Comparison of ENCODE assay signal across 1 cellular context in the genomic region with DNA sequence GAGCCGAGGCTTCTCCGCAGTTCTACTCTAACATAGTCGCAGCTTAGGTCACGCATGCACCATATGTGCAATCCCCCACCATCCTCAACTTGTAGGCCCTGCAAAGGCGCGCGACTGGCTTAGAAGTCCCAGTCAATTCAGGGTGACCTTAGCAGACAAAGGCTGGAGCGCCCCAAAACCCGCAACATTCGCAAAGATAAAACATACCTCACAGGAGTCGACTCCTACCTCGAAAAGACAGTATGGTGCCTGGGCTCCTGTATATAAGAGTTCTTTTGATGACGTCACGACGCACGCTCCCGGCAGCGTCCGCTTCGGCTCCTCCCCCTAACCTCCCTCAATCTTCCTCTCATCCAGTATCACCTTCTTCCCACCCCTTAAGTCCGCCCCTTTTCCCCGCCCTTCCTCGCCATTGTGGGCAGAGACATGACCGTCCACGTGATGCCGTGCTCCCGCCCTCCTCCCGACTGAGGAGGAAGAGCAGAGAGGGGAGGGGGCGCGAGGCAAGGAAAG.
A peak's percentile ranks its signal among the peaks of the same experiment; 100 is the strongest.
TF ChIP-seq lines count a peak whose summit lies in the region.

A gene (minus strand): TSS at position 237 of the 513 bp plus-strand sequence.

TF ChIP-seq in HepG2, 621 proteins besides CTCF, POLR2A, EP300 and RAD21 (continued from another document and continues in another):
- TF ChIP-seq, protein P1, sequence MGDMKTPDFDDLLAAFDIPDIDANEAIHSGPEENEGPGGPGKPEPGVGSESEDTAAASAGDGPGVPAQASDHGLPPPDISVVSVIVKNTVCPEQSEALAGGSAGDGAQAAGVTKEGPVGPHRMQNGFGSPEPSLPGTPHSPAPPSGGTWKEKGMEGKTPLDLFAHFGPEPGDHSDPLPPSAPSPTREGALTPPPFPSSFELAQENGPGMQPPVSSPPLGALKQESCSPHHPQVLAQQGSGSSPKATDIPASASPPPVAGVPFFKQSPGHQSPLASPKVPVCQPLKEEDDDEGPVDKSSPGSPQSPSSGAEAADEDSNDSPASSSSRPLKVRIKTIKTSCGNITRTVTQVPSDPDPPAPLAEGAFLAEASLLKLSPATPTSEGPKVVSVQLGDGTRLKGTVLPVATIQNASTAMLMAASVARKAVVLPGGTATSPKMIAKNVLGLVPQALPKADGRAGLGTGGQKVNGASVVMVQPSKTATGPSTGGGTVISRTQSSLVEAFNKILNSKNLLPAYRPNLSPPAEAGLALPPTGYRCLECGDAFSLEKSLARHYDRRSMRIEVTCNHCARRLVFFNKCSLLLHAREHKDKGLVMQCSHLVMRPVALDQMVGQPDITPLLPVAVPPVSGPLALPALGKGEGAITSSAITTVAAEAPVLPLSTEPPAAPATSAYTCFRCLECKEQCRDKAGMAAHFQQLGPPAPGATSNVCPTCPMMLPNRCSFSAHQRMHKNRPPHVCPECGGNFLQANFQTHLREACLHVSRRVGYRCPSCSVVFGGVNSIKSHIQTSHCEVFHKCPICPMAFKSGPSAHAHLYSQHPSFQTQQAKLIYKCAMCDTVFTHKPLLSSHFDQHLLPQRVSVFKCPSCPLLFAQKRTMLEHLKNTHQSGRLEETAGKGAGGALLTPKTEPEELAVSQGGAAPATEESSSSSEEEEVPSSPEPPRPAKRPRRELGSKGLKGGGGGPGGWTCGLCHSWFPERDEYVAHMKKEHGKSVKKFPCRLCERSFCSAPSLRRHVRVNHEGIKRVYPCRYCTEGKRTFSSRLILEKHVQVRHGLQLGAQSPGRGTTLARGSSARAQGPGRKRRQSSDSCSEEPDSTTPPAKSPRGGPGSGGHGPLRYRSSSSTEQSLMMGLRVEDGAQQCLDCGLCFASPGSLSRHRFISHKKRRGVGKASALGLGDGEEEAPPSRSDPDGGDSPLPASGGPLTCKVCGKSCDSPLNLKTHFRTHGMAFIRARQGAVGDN (CRISPR knock-in tag; IDR thresholded peaks at IDR 0.05): peak; percentile 12; the same call in 1 of the 2 replicates
- TF ChIP-seq RXRA (CRISPR knock-in tag; IDR thresholded peaks at IDR 0.05) (no peak), HOXA7 (CRISPR knock-in tag; IDR thresholded peaks at IDR 0.05) (no peak), TOPORS (CRISPR knock-in tag; IDR thresholded peaks at IDR 0.05) (0 out of 2 replicates have a peak, but pooled peaks have one; percentile 17), TP53 (CRISPR knock-in tag; conservative IDR thresholded peaks at IDR 0.05) (0 out of 2 replicates have a peak, but pooled peaks have one; percentile 44), KLF6 (CRISPR knock-in tag; IDR thresholded peaks at IDR 0.05) (peak; percentile 51; the same call in 1 of the 2 replicates), HNF4A (CRISPR knock-in tag; IDR thresholded peaks at IDR 0.05) (no peak), SP1 (IDR thresholded peaks at IDR 0.05) (no peak), SP1 (CRISPR knock-in tag; IDR thresholded peaks at IDR 0.05) (peak; percentile 85), TBL1XR1 (IDR thresholded peaks at IDR 0.05; ENCODE audit: borderline replicate concordance, low read length, partially characterized antibody) (peak; percentile 53), ZNF17 (CRISPR knock-in tag; IDR thresholded peaks at IDR 0.05) (no peak), CENPT (CRISPR knock-in tag; IDR thresholded peaks at IDR 0.05; ENCODE audit: low read depth) (0 out of 2 replicates have a peak, but pooled peaks have one; percentile 2), YEATS4 (CRISPR knock-in tag; IDR thresholded peaks at IDR 0.05; ENCODE audit: borderline replicate concordance) (peak; percentile 67), SIN3A (IDR thresholded peaks at IDR 0.05; ENCODE audit: borderline replicate concordance, low read depth, low read length) (peak; percentile 85; the same call in 1 of the 2 replicates), ZNF558 (CRISPR knock-in tag; IDR thresholded peaks at IDR 0.05; ENCODE audit: borderline replicate concordance) (0 out of 2 replicates have a peak, but pooled peaks have one; percentile 71), SP5 (CRISPR knock-in tag; IDR thresholded peaks at IDR 0.05; ENCODE audit: borderline replicate concordance, low read depth) (peak; percentile 85), HOXA9 (CRISPR knock-in tag; IDR thresholded peaks at IDR 0.05; ENCODE audit: borderline replicate concordance) (0 out of 2 replicates have a peak, but pooled peaks have one; percentile 59), RCOR2 (CRISPR knock-in tag; IDR thresholded peaks at IDR 0.05) (no peak), KDM5A (IDR thresholded peaks at IDR 0.05; ENCODE audit: borderline replicate concordance, low read length) (no peak), MAZ (IDR thresholded peaks at IDR 0.05; ENCODE audit: borderline replicate concordance, low read depth, low read length) (peak; percentile 89; the same call in 1 of the 2 replicates), MAZ (CRISPR knock-in tag; IDR thresholded peaks at IDR 0.05; ENCODE audit: low read depth) (no peak), ZNF24 (IDR thresholded peaks at IDR 0.05) (0 out of 2 replicates have a peak, but pooled peaks have one; percentile 50), MEIS2 (CRISPR knock-in tag; IDR thresholded peaks at IDR 0.05) (no peak), NONO (IDR thresholded peaks at IDR 0.05) (no peak), NONO (CRISPR knock-in tag; conservative IDR thresholded peaks at IDR 0.05) (peak; percentile 65; the same call in 1 of the 2 replicates), TAF15 (IDR thresholded peaks at IDR 0.05; ENCODE audit: low read depth, low read length, poor library complexity, severe bottlenecking) (no peak), CREM (IDR thresholded peaks at IDR 0.05) (peak; percentile 95), CREM (CRISPR knock-in tag; IDR thresholded peaks at IDR 0.05) (0 out of 2 replicates have a peak, but pooled peaks have one; percentile 22), STAT5B (CRISPR knock-in tag; IDR thresholded peaks at IDR 0.05) (peak; percentile 68; the same call in 1 of the 2 replicates), ZNF749 (CRISPR knock-in tag; IDR thresholded peaks at IDR 0.05; ENCODE audit: borderline replicate concordance) (peak; percentile 65; the same call in 1 of the 2 replicates), ISX (CRISPR knock-in tag; conservative IDR thresholded peaks at IDR 0.05) (no peak), NKX3-1 (CRISPR knock-in tag; IDR thresholded peaks at IDR 0.05) (0 out of 2 replicates have a peak, but pooled peaks have one; percentile 79), ZNF383 (CRISPR knock-in tag; IDR thresholded peaks at IDR 0.05; ENCODE audit: borderline replicate concordance) (peak; percentile 87; the same call in 1 of the 2 replicates), POLR2G (IDR thresholded peaks at IDR 0.05; ENCODE audit: low read depth, low read length) (peak; percentile 100)
- TF ChIP-seq, protein P2, sequence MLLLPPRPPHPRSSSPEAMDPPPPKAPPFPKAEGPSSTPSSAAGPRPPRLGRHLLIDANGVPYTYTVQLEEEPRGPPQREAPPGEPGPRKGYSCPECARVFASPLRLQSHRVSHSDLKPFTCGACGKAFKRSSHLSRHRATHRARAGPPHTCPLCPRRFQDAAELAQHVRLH (CRISPR knock-in tag; IDR thresholded peaks at IDR 0.05; ENCODE audit: borderline replicate concordance, low read depth): peak; percentile 68; the same call in 1 of the 2 replicates
- TF ChIP-seq, protein P3, sequence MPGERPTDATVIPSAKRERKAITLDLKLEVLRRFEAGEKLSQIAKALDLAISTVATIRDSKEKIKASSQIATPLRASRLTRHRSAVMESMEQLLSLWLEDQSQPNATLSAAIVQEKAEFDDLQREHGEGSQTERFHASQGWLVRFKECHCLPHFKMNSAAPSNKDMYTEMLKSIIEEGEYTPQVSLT (CRISPR knock-in tag; IDR thresholded peaks at IDR 0.05; ENCODE audit: borderline replicate concordance, low read depth): no peak
- TF ChIP-seq, protein P4, sequence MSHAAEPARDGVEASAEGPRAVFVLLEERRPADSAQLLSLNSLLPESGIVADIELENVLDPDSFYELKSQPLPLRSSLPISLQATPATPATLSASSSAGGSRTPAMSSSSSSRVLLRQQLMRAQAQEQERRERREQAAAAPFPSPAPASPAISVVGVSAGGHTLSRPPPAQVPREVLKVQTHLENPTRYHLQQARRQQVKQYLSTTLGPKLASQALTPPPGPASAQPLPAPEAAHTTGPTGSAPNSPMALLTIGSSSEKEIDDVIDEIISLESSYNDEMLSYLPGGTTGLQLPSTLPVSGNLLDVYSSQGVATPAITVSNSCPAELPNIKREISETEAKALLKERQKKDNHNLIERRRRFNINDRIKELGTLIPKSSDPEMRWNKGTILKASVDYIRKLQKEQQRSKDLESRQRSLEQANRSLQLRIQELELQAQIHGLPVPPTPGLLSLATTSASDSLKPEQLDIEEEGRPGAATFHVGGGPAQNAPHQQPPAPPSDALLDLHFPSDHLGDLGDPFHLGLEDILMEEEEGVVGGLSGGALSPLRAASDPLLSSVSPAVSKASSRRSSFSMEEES (CRISPR knock-in tag; IDR thresholded peaks at IDR 0.05): peak; percentile 84
- TF ChIP-seq, protein P5, sequence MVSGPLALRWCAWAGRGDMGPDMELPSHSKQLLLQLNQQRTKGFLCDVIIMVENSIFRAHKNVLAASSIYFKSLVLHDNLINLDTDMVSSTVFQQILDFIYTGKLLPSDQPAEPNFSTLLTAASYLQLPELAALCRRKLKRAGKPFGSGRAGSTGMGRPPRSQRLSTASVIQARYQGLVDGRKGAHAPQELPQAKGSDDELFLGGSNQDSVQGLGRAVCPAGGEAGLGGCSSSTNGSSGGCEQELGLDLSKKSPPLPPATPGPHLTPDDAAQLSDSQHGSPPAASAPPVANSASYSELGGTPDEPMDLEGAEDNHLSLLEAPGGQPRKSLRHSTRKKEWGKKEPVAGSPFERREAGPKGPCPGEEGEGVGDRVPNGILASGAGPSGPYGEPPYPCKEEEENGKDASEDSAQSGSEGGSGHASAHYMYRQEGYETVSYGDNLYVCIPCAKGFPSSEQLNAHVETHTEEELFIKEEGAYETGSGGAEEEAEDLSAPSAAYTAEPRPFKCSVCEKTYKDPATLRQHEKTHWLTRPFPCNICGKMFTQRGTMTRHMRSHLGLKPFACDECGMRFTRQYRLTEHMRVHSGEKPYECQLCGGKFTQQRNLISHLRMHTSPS (CRISPR knock-in tag; IDR thresholded peaks at IDR 0.05; ENCODE audit: low read depth): no peak
- TF ChIP-seq, protein P6, sequence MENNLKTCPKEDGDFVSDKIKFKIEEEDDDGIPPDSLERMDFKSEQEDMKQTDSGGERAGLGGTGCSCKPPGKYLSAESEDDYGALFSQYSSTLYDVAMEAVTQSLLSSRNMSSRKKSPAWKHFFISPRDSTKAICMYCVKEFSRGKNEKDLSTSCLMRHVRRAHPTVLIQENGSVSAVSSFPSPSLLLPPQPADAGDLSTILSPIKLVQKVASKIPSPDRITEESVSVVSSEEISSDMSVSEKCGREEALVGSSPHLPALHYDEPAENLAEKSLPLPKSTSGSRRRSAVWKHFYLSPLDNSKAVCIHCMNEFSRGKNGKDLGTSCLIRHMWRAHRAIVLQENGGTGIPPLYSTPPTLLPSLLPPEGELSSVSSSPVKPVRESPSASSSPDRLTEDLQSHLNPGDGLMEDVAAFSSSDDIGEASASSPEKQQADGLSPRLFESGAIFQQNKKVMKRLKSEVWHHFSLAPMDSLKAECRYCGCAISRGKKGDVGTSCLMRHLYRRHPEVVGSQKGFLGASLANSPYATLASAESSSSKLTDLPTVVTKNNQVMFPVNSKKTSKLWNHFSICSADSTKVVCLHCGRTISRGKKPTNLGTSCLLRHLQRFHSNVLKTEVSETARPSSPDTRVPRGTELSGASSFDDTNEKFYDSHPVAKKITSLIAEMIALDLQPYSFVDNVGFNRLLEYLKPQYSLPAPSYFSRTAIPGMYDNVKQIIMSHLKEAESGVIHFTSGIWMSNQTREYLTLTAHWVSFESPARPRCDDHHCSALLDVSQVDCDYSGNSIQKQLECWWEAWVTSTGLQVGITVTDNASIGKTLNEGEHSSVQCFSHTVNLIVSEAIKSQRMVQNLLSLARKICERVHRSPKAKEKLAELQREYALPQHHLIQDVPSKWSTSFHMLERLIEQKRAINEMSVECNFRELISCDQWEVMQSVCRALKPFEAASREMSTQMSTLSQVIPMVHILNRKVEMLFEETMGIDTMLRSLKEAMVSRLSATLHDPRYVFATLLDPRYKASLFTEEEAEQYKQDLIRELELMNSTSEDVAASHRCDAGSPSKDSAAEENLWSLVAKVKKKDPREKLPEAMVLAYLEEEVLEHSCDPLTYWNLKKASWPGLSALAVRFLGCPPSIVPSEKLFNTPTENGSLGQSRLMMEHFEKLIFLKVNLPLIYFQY (CRISPR knock-in tag; IDR thresholded peaks at IDR 0.05; ENCODE audit: borderline replicate concordance): no peak
- TF ChIP-seq, protein P7, sequence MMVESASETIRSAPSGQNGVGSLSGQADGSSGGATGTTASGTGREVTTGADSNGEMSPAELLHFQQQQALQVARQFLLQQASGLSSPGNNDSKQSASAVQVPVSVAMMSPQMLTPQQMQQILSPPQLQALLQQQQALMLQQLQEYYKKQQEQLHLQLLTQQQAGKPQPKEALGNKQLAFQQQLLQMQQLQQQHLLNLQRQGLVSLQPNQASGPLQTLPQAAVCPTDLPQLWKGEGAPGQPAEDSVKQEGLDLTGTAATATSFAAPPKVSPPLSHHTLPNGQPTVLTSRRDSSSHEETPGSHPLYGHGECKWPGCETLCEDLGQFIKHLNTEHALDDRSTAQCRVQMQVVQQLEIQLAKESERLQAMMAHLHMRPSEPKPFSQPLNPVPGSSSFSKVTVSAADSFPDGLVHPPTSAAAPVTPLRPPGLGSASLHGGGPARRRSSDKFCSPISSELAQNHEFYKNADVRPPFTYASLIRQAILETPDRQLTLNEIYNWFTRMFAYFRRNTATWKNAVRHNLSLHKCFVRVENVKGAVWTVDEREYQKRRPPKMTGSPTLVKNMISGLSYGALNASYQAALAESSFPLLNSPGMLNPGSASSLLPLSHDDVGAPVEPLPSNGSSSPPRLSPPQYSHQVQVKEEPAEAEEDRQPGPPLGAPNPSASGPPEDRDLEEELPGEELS (CRISPR knock-in tag; IDR thresholded peaks at IDR 0.05): no peak
- TF ChIP-seq, protein P8, sequence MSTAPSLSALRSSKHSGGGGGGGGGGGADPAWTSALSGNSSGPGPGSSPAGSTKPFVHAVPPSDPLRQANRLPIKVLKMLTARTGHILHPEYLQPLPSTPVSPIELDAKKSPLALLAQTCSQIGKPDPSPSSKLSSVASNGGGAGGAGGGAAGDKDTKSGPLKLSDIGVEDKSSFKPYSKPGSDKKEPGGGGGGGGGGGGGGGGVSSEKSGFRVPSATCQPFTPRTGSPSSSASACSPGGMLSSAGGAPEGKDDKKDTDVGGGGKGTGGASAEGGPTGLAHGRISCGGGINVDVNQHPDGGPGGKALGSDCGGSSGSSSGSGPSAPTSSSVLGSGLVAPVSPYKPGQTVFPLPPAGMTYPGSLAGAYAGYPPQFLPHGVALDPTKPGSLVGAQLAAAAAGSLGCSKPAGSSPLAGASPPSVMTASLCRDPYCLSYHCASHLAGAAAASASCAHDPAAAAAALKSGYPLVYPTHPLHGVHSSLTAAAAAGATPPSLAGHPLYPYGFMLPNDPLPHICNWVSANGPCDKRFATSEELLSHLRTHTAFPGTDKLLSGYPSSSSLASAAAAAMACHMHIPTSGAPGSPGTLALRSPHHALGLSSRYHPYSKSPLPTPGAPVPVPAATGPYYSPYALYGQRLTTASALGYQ (CRISPR knock-in tag; IDR thresholded peaks at IDR 0.05): no peak; the same call in 1 of the 2 replicates
- TF ChIP-seq, protein P9, sequence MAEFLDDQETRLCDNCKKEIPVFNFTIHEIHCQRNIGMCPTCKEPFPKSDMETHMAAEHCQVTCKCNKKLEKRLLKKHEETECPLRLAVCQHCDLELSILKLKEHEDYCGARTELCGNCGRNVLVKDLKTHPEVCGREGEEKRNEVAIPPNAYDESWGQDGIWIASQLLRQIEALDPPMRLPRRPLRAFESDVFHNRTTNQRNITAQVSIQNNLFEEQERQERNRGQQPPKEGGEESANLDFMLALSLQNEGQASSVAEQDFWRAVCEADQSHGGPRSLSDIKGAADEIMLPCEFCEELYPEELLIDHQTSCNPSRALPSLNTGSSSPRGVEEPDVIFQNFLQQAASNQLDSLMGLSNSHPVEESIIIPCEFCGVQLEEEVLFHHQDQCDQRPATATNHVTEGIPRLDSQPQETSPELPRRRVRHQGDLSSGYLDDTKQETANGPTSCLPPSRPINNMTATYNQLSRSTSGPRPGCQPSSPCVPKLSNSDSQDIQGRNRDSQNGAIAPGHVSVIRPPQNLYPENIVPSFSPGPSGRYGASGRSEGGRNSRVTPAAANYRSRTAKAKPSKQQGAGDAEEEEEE (CRISPR knock-in tag; IDR thresholded peaks at IDR 0.05; ENCODE audit: borderline replicate concordance): peak; percentile 84; the same call in 1 of the 2 replicates
